8 cellular contexts compared by ENCODE assay signal in the genomic region with DNA sequence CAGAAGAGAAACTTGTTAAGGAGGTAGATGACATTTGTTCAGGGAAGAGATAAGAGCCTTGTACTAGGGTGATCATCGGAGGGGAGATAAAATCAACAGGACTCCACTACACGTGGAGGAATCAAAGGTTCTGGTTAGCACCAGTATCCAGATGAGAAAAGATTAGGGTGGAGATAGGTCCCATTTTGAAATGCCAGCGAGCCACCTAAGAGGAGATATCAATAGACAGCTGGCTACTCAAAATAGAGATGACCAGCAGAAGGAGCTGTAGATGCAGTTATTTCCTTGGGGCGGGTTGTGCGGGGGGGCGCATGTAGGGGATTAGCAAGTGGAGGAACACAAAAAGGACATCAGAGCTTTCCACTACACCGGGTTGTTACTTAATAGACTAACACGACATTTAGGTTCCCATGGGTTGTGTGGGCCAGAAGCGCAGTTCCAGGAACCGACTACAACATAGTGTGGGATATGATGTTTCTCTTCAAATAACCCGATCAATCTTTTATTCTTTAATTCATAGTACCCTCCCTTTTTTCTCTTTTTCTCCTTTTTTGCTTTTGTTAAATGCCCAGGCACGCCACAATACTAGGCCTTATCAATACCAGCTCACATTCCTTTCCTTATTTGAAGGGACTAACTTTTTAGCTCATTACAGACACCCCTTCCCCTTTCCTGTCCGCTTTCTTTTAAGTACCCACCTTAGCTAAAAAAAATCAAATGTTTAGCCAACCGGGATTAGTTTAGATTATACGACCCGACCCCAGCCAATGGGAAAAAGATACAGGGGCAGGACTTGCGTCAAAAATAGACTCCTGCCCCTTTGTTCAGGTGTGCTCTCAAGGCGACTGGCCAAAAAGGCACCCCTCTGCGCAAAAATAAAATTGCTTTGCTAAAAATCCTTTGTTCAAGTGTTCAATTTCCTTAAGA. TPM values are rescaled to one million over a fixed set of nuclear protein-coding genes. Genes with fewer than 3 reads are reported as not detected.
DNase-seq lines count a peak whose midpoint lies in the region; ATAC-seq and TF ChIP-seq lines count a peak whose summit lies in the region.

No MANE protein-coding gene starts in this region.

- intact Hi-C loops in activated T-helper 2 cell treated with anti-CD3 and anti-CD28 coated beads, Interferon-gamma antibody, Interleukin-2, Interleukin-4, amounts not matched to agents 10 μg/mL and 5 μg/mL and 100 μg/mL, durations not matched to agents 14 hours and 24 hours and 36 hours (cut with micrococcal nuclease), result loop anchor here (1.0 to 10.0 kb wide), 6 partner anchors 17 to 914 kb away; partner anchors contain the start of genes CPEB3, EXOC6, IDE and MARCHF5
- intact Hi-C loops in heart left ventricle (cut with DNase I), result loop anchor here in 4 of 10 donors (1.0 to 10.0 kb wide), 6 partner anchors 17 to 294 kb away; partner anchors contain the start of genes EXOC6 (in 3 of the 4) and IDE (in 1 of the 4)

- WGBS in heart left ventricle, 4 donors, result 31 to 41% (median 39%) methylated on average over 19 of the region's 19 CpGs

- H3K27me3 ChIP-seq in heart left ventricle, result no peaks in the 10 kb centered on the region

- H3K9me3 Mint-ChIP-seq in activated T-helper 2 cell treated with anti-CD3 and anti-CD28 coated beads, Interferon-gamma antibody, Interleukin-2, Interleukin-4, amounts not matched to agents 10 μg/mL and 5 μg/mL and 100 μg/mL, durations not matched to agents 14 hours and 24 hours and 36 hours, result no peaks in the 10 kb centered on the region

- H3K27ac Mint-ChIP-seq in activated T-helper 2 cell treated with anti-CD3 and anti-CD28 coated beads, Interferon-gamma antibody, Interleukin-2, Interleukin-4, amounts not matched to agents 10 μg/mL and 5 μg/mL and 100 μg/mL, durations not matched to agents 14 hours and 24 hours and 36 hours, result peak overlapping the region; percentile 100

- ATAC-seq in HG02610 (IDR thresholded peaks at IDR 0.05; ENCODE audit: unreplicated experiment) (peak; percentile 9), heart left ventricle (peak in 1 of 4 donors; percentile 15)

- H3K9me3 ChIP-seq in heart left ventricle, result no peaks in the 10 kb centered on the region

- H3K4me1 ChIP-seq in heart left ventricle, result peaks cover 0 to 28% (median 12%) of the 10 kb centered on the region in 12 donors

- H3K27ac ChIP-seq in heart left ventricle, result peak overlapping the region; percentile 75 to 97 (median 93)

- peaks cover 5% of the 10 kb centered on the region for H3K36me3 Mint-ChIP-seq in activated T-helper 2 cell treated with anti-CD3 and anti-CD28 coated beads, Interferon-gamma antibody, Interleukin-2, Interleukin-4, amounts not matched to agents 10 μg/mL and 5 μg/mL and 100 μg/mL, durations not matched to agents 14 hours and 24 hours and 36 hours (ENCODE audit: low read depth)

- no peaks in the 10 kb centered on the region for H3K36me3 ChIP-seq in heart left ventricle

- peak overlapping the region; percentile 91 for H3K4me3 Mint-ChIP-seq in activated T-helper 2 cell treated with anti-CD3 and anti-CD28 coated beads, Interferon-gamma antibody, Interleukin-2, Interleukin-4, amounts not matched to agents 10 μg/mL and 5 μg/mL and 100 μg/mL, durations not matched to agents 14 hours and 24 hours and 36 hours (ENCODE audit: low read depth)

- TF ChIP-seq POLR2A in heart left ventricle (IDR thresholded peaks at IDR 0.05), result no peak

- peak; percentile 8 for DNase-seq in stimulated activated CD4-positive, alpha-beta T cell treated with anti-CD3 and anti-CD28 coated beads, Interleukin-4, amount 100 ng/mL, for 1 hour
- DNase-seq in stimulated activated CD4-positive, alpha-beta T cell treated with anti-CD3 and anti-CD28 coated beads, Interleukin-4, amount 100 ng/mL, for 4 hours, result no peak
- DNase-seq in NCI-H2227 (lab: John Stamatoyannopoulos, UW; ENCODE audit: unreplicated experiment) (peak; percentile 66), heart left ventricle (peak in 3 of 5 donors; percentile 40 to 47 (median 44)), pons (ENCODE audit: low spot score) (peak; percentile 57), NCI-H526 treated with DMSO at 0.1 percent for 48 hours (lab: John Stamatoyannopoulos, UW) (no peak)
- no peak for DNase-seq in activated T-helper 2 cell treated with anti-CD3 and anti-CD28 coated beads, Interferon-gamma antibody, Interleukin-2, Interleukin-4, amounts not matched to agents 10 μg/mL and 5 μg/mL and 100 μg/mL, durations not matched to agents 14 hours and 24 hours and 36 hours (ENCODE audit: low spot score)

- peak in 6 of 12 donors; percentile 8 to 46 (median 26) for TF ChIP-seq CTCF in heart left ventricle (IDR thresholded peaks at IDR 0.05)

- no peaks in the 10 kb centered on the region for H3K27me3 Mint-ChIP-seq in activated T-helper 2 cell treated with anti-CD3 and anti-CD28 coated beads, Interferon-gamma antibody, Interleukin-2, Interleukin-4, amounts not matched to agents 10 μg/mL and 5 μg/mL and 100 μg/mL, durations not matched to agents 14 hours and 24 hours and 36 hours (ENCODE audit: low read depth)

- peaks cover 33% of the 10 kb centered on the region for H3K4me1 Mint-ChIP-seq in activated T-helper 2 cell treated with anti-CD3 and anti-CD28 coated beads, Interferon-gamma antibody, Interleukin-2, Interleukin-4, amounts not matched to agents 10 μg/mL and 5 μg/mL and 100 μg/mL, durations not matched to agents 14 hours and 24 hours and 36 hours (ENCODE audit: low read depth)

- peak overlapping the region in 11 of 12 donors; percentile 57 to 94 (median 71) for H3K4me3 ChIP-seq in heart left ventricle

RNA-seq across cellular contexts. Expression of gene KIF11, which starts 2.0 kb away (rescaled TPM):
- 41.4 and 44.9 TPM in 2 replicates for total RNA-seq in activated T-helper 2 cell treated with anti-CD3 and anti-CD28 coated beads, Interferon-gamma antibody, Interleukin-2, Interleukin-4, amounts not matched to agents 10 μg/mL and 5 μg/mL and 100 μg/mL, durations not matched to agents 14 hours and 24 hours and 36 hours
- total RNA-seq in heart left ventricle, result 1 to 10 TPM in 3 of 9 donors, under 1 TPM in 6; 0.13 to 7.0 (median 0.76) TPM
- under 1 TPM; 0.11 to 0.29 TPM for polyA plus RNA-seq in heart left ventricle

RNA-seq across cellular contexts. Expression of gene IDE, which starts 17.0 kb away (rescaled TPM):
- total RNA-seq in activated T-helper 2 cell treated with anti-CD3 and anti-CD28 coated beads, Interferon-gamma antibody, Interleukin-2, Interleukin-4, amounts not matched to agents 10 μg/mL and 5 μg/mL and 100 μg/mL, durations not matched to agents 14 hours and 24 hours and 36 hours, result 45.3 and 47.2 TPM in 2 replicates
- 10 to 100 TPM; 24.6 to 51.3 (median 47.0) TPM for total RNA-seq in heart left ventricle
- 10 to 100 TPM; 11.7 to 14.9 TPM for polyA plus RNA-seq in heart left ventricle

Comparison
In these comparisons a context has a peak if more than half of its experiments do, and no peak if none do; other contexts are left out.
1. DNase-seq: peak in stimulated activated CD4-positive, alpha-beta T cell treated with anti-CD3 and anti-CD28 coated beads, Interleukin-4, amount 100 ng/mL, for 1 hour (single experiment), NCI-H2227 (single experiment), heart left ventricle (3 of 5) and pons (single experiment); none in stimulated activated CD4-positive, alpha-beta T cell treated with anti-CD3 and anti-CD28 coated beads, Interleukin-4, amount 100 ng/mL, for 4 hours (0 of 2), activated T-helper 2 cell treated with anti-CD3 and anti-CD28 coated beads, Interferon-gamma antibody, Interleukin-2, Interleukin-4, amounts not matched to agents 10 μg/mL and 5 μg/mL and 100 μg/mL, durations not matched to agents 14 hours and 24 hours and 36 hours (single experiment) and NCI-H526 treated with DMSO at 0.1 percent for 48 hours (single experiment).